ENCODE assay signal across 10 cellular contexts in genomic region chr1:76035053-76035452, GRCh38. TPM values are rescaled to one million over a fixed set of nuclear protein-coding genes. Genes with fewer than 3 reads are reported as not detected.
A peak's percentile ranks its signal among the peaks of the same experiment; 100 is the strongest.
DNase-seq lines count a peak whose midpoint lies in the region; FAIRE-seq and TF ChIP-seq lines count a peak whose summit lies in the region.
"Had no signal": no experiment of that assay in that cellular context is flagged by ENCODE, and none has a peak within 500 bp of the region (broad histone marks: within the 10 kb centered on the region; RNA-seq: fewer than 3 reads in every experiment).

No MANE protein-coding gene starts in this region.

- H3K27ac Mint-ChIP-seq in nephron: peak overlapping the region in 2 of 3 experiments; percentile 36 to 40

- FAIRE-seq in urothelium cell line (lab: Jason Lieb, UNC): no peak

- TF ChIP-seq CTCF in NB4 (IDR thresholded peaks at IDR 0.05; ENCODE audit: low read depth, low read length) (peak; percentile 19), nephron (IDR thresholded peaks at IDR 0.05; ENCODE audit: unreplicated experiment in 3 of 3) (peak; percentile 22 to 53 (median 40))

- no peak overlapping the region for H3K4me3 Mint-ChIP-seq in nephron

- DNase-seq in EL (peak; percentile 14), NB4 (ENCODE audit: low read depth) (no peak), dermis blood vessel endothelial cell (peak; percentile 42), iPS-NIHi11 (ENCODE audit: low spot score) (no peak), hippocampal formation (lab: John Stamatoyannopoulos, UW) (no peak), urothelium cell line (ENCODE audit: low spot score) (no peak), HPDE6-E6E7 (ENCODE audit: extremely low spot score) (no peak)
- DNase-seq: activated CD4-positive, alpha-beta T cell treated with anti-CD3 and anti-CD28 coated beads for 48 hours had no signal

- no peaks in the 10 kb centered on the region for H3K36me3 Mint-ChIP-seq in nephron (ENCODE audit: low read depth)

- no peaks in the 10 kb centered on the region for H3K9me3 Mint-ChIP-seq in nephron

- TF ChIP-seq POLR2A in NB4 (IDR thresholded peaks at IDR 0.05; ENCODE audit: extremely low read depth, insufficient read length): no peak

- peaks cover 26% of the 10 kb centered on the region for H3K4me1 Mint-ChIP-seq in nephron

- H3K4me3 ChIP-seq in NB4 (ENCODE audit: low read depth, low read length): no peak overlapping the region
- H3K4me3 ChIP-seq: prostate gland had no signal

- no peaks in the 10 kb centered on the region for H3K27me3 Mint-ChIP-seq in nephron (ENCODE audit: low read depth)

RNA-seq across cellular contexts. Expression of gene ST6GALNAC3, which starts 39.5 kb away (rescaled TPM):
- total RNA-seq in dermis blood vessel endothelial cell: 44.9 and 67.6 TPM in 2 replicates

Comparison
In these comparisons a context has a peak if more than half of its experiments do, and no peak if none do; other contexts are left out.
1. DNase-seq: peak in EL (single experiment) and dermis blood vessel endothelial cell (single experiment); none in NB4 (single experiment), iPS-NIHi11 (single experiment), hippocampal formation (0 of 2), urothelium cell line (single experiment) and HPDE6-E6E7 (single experiment).